25 cellular contexts compared by ENCODE assay signal in the genomic region with DNA sequence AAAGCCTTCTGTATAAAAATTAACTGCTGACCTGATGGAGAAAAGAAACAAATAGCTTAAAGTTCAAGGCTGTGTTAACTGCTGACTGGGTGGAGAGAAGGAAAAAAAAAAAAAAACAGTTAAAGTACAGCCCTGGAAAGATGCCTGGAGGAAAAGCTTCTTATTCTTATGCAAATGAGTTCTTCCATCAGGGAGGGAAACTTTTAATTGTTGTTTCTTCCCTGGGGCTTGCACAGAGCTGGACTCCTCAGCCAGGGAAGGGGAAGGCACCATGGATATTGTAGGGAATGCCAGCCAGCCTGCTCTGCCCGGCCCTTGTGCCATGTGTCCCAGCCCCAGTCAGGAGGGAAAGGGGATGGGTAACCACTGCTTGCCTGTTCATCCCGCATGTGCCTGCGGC.
"Had no signal": no experiment of that assay in that cellular context is flagged by ENCODE, and none has a peak within 500 bp of the region (broad histone marks: within the 10 kb centered on the region; RNA-seq: fewer than 3 reads in every experiment).

No MANE protein-coding gene starts in this region.

- H3K27me3 Mint-ChIP-seq: naive thymus-derived CD4-positive, alpha-beta T cell; stimulated activated naive B cell treated with anti-CD40 and anti-IgM and Interleukin-4, amounts not matched to agents 10 μg/mL and 1 μg/mL and 100 μg/mL, for 72 hours had no signal

- H3K4me3 ChIP-seq: dorsolateral prefrontal cortex, heart left ventricle, lung, psoas muscle, right atrium auricular region, sigmoid colon, skin epidermis, stomach, thoracic aorta, transverse colon had no signal

- H3K27ac Mint-ChIP-seq: naive thymus-derived CD4-positive, alpha-beta T cell; nephron progenitor cell; stimulated activated naive B cell treated with anti-CD40 and anti-IgM and Interleukin-4, amounts not matched to agents 10 μg/mL and 1 μg/mL and 100 μg/mL, for 72 hours had no signal

- H3K36me3 Mint-ChIP-seq: naive thymus-derived CD4-positive, alpha-beta T cell; stimulated activated naive B cell treated with anti-CD40 and anti-IgM and Interleukin-4, amounts not matched to agents 10 μg/mL and 1 μg/mL and 100 μg/mL, for 72 hours had no signal

- DNase-seq: cortex of kidney; dorsolateral prefrontal cortex; effector CD8-positive, alpha-beta T cell; heart left ventricle; hippocampal formation; kidney; left colon; left ventricle myocardium superior; naive thymus-derived CD4-positive, alpha-beta T cell; nephron progenitor cell; psoas muscle; sigmoid colon; stimulated activated CD4-positive, alpha-beta T cell treated with anti-CD3 and anti-CD28 coated beads, Interleukin-2, amount 100 ng/mL, for 24 hours; stimulated activated CD4-positive, alpha-beta T cell treated with anti-CD3 and anti-CD28 coated beads, Interleukin-4, amount 100 ng/mL, for 4 hours; stimulated activated naive B cell treated with anti-CD40 and anti-IgM and Interleukin-4, amounts not matched to agents 10 μg/mL and 1 μg/mL and 100 μg/mL, for 72 hours; stomach; transverse colon had no signal

- FAIRE-seq: endometrium, frontal cortex, kidney had no signal

- H3K36me3 ChIP-seq: heart left ventricle, neutrophil, right atrium auricular region, sigmoid colon, stomach, thoracic aorta, transverse colon had no signal

- H3K4me1 Mint-ChIP-seq: naive thymus-derived CD4-positive, alpha-beta T cell; nephron progenitor cell; stimulated activated naive B cell treated with anti-CD40 and anti-IgM and Interleukin-4, amounts not matched to agents 10 μg/mL and 1 μg/mL and 100 μg/mL, for 72 hours had no signal

- H3K9me3 ChIP-seq: neutrophil, thoracic aorta, transverse colon had no signal

- ATAC-seq: esophagus mucosa; heart left ventricle; left colon; left ventricle myocardium superior; naive thymus-derived CD4-positive, alpha-beta T cell; psoas muscle; stimulated activated naive B cell treated with anti-CD40 and anti-IgM and Interleukin-4, amounts not matched to agents 10 μg/mL and 1 μg/mL and 100 μg/mL, for 72 hours had no signal

- H3K4me1 ChIP-seq: heart left ventricle, psoas muscle, right atrium auricular region, sigmoid colon, stomach, transverse colon had no signal

- H3K4me3 Mint-ChIP-seq: naive thymus-derived CD4-positive, alpha-beta T cell; nephron progenitor cell; stimulated activated naive B cell treated with anti-CD40 and anti-IgM and Interleukin-4, amounts not matched to agents 10 μg/mL and 1 μg/mL and 100 μg/mL, for 72 hours had no signal

- H3K27me3 ChIP-seq: dorsolateral prefrontal cortex, heart left ventricle, neutrophil, right atrium auricular region, sigmoid colon, stomach, transverse colon had no signal

- H3K27ac ChIP-seq: dorsolateral prefrontal cortex, heart left ventricle, neutrophil, psoas muscle, right atrium auricular region, sigmoid colon, skin epidermis, stomach, thoracic aorta, transverse colon had no signal
